ENCODE assay signal across 13 cellular contexts in genomic region chr1:6365047-6365446, GRCh38. TPM values are rescaled to one million over a fixed set of nuclear protein-coding genes. Genes with fewer than 3 reads are reported as not detected.
DNase-seq lines count a peak whose midpoint lies in the region; ATAC-seq, FAIRE-seq and TF ChIP-seq lines count a peak whose summit lies in the region.
"Had no signal": no experiment of that assay in that cellular context is flagged by ENCODE, and none has a peak within 500 bp of the region (broad histone marks: within the 10 kb centered on the region; RNA-seq: fewer than 3 reads in every experiment).

No MANE protein-coding gene starts in this region.

- in situ Hi-C loops in HepG2 (cut with HindIII; ENCODE audit: extremely low pct_ligation_motif_present, low pct_unique_long_range_greater_than_20kb): no loop called here

- POLR2A ChIA-PET in CD8-positive, alpha-beta T cell (lab: Charles Lee): no interaction called here
- POLR2A ChIA-PET in HepG2 (lab: Yijun Ruan, JAX): no interaction called here

- ATAC-seq in CD8-positive, alpha-beta T cell: peak; percentile 95
- ATAC-seq in HepG2 (no peak), HG02623 (IDR thresholded peaks at IDR 0.05; ENCODE audit: unreplicated experiment) (no peak), GM21717 (IDR thresholded peaks at IDR 0.05; ENCODE audit: unreplicated experiment) (no peak)

- no peak overlapping the region for H3K4me2 ChIP-seq in HepG2 (ENCODE audit: low read depth, low read length)

- no peak overlapping the region for H2AFZ ChIP-seq in HepG2 (ENCODE audit: low read length)

- FAIRE-seq in HepG2 (lab: Jason Lieb, UNC): peak; percentile 28

- TF ChIP-seq POLR2A in HepG2 (IDR thresholded peaks at IDR 0.05; ENCODE audit: insufficient read depth in 1 of 2, low read depth in 2 of 2, low read length in 2 of 2): no peak
- no peak for TF ChIP-seq POLR2A in stomach (IDR thresholded peaks at IDR 0.05)

- H3K79me2 ChIP-seq in HepG2 (ENCODE audit: insufficient read depth, low read length): no peaks in the 10 kb centered on the region

- intact Hi-C loops in CD8-positive, alpha-beta T cell (cut with DNase I, micrococcal nuclease): no loop called here
- intact Hi-C loops in HepG2 (cut with micrococcal nuclease; ENCODE audit: unreplicated experiment) (loop anchor here (10.0 kb wide), 1 partner anchor 1120 kb away; no protein-coding TSS in a partner anchor), stomach (cut with DNase I; ENCODE audit: low total_unique reads) (no loop called here)

- no peaks in the 10 kb centered on the region for H3K9me3 ChIP-seq in CD8-positive, alpha-beta T cell (ENCODE audit: low read length)
- H3K9me3 ChIP-seq in HepG2 (ENCODE audit: low read length) (no peaks in the 10 kb centered on the region), stomach (no peaks in the 10 kb centered on the region)
- H3K9me3 ChIP-seq: breast epithelium had no signal

- CTCF ChIA-PET in CD8-positive, alpha-beta T cell (lab: Charles Lee): interaction anchor here (5.8 kb wide), 1 partner anchor 39 kb away, joined by 110 read pairs; no protein-coding TSS in a partner anchor
- CTCF ChIA-PET in HepG2 (lab: Yijun Ruan, JAX; ENCODE audit: low intra/inter-chr PET ratio, low total read pairs): no interaction called here

- H3K36me3 Mint-ChIP-seq in CD8-positive, alpha-beta T cell: no peaks in the 10 kb centered on the region

- peak overlapping the region; percentile 12 for H3K27ac ChIP-seq in CD8-positive, alpha-beta T cell (ENCODE audit: low read depth, low read length)
- H3K27ac ChIP-seq in HepG2 (ENCODE audit: extremely low read length, insufficient read depth, low read length) (no peak overlapping the region), stomach (no peak overlapping the region)
- H3K27ac ChIP-seq: breast epithelium had no signal

- peak overlapping the region; percentile 35 for H3K4me3 Mint-ChIP-seq in CD8-positive, alpha-beta T cell

- H3K27ac Mint-ChIP-seq in CD8-positive, alpha-beta T cell: peak overlapping the region; percentile 46

- H3K4me3 ChIP-seq in CD8-positive, alpha-beta T cell (ENCODE audit: low read depth, low read length): no peak overlapping the region
- H3K4me3 ChIP-seq in HepG2 (replicated peaks in 1 of 3; ENCODE audit: insufficient read depth in 1 of 3, low read depth in 2 of 3, low read length in 3 of 3) (no peak overlapping the region), H7 (ENCODE audit: insufficient read depth, low read depth, low read length) (no peak overlapping the region), stomach (no peak overlapping the region)
- H3K4me3 ChIP-seq: breast epithelium had no signal

- H3K27me3 Mint-ChIP-seq in CD8-positive, alpha-beta T cell (ENCODE audit: low read depth): no peaks in the 10 kb centered on the region

- peaks cover 40% of the 10 kb centered on the region for H3K4me1 ChIP-seq in CD8-positive, alpha-beta T cell (ENCODE audit: insufficient read depth, low read length)
- H3K4me1 ChIP-seq in HepG2 (ENCODE audit: insufficient read depth, low read length) (peaks cover 29% of the 10 kb centered on the region), stomach (peaks cover 13 to 48% (median 36%) of the 10 kb centered on the region in 4 donors)
- H3K4me1 ChIP-seq: breast epithelium had no signal

- H3K27me3 ChIP-seq in CD8-positive, alpha-beta T cell (ENCODE audit: insufficient read depth, low read length): no peaks in the 10 kb centered on the region
- H3K27me3 ChIP-seq in HepG2 (ENCODE audit: control insufficient read depth in 1 of 2, insufficient read depth in 2 of 2, low read length in 2 of 2) (no peaks in the 10 kb centered on the region), H7 (ENCODE audit: control insufficient read depth, insufficient read depth, low read length) (no peaks in the 10 kb centered on the region), stomach (no peaks in the 10 kb centered on the region)
- H3K27me3 ChIP-seq: breast epithelium had no signal

- no peaks in the 10 kb centered on the region for H3K36me3 ChIP-seq in CD8-positive, alpha-beta T cell (ENCODE audit: insufficient read depth, low read length)
- H3K36me3 ChIP-seq in HepG2 (replicated peaks in 1 of 2; ENCODE audit: control insufficient read depth in 1 of 2, insufficient read depth in 2 of 2, low read length in 2 of 2) (no peaks in the 10 kb centered on the region), H7 (replicated peaks; ENCODE audit: control insufficient read depth, insufficient read depth, low read length) (no peaks in the 10 kb centered on the region; the same call in 1 of the 2 replicates), stomach (no peaks in the 10 kb centered on the region)
- H3K36me3 ChIP-seq: breast epithelium had no signal

- TF ChIP-seq EP300 in HepG2 (IDR thresholded peaks at IDR 0.05; ENCODE audit: low read depth in 2 of 2, low read length in 2 of 2) (no peak), HepG2 (CRISPR knock-in tag; IDR thresholded peaks at IDR 0.05; ENCODE audit: borderline replicate concordance) (no peak), stomach (IDR thresholded peaks at IDR 0.05) (no peak)

- peak in 5 of 7 experiments; percentile 17 to 75 (median 57) for DNase-seq in CD8-positive, alpha-beta T cell
- peak in 3 of 5 donors; percentile 30 to 41 (median 38) for DNase-seq in T-helper 1 cell
- DNase-seq in activated gamma-delta T cell treated with anti-CD3 and anti-CD28 coated beads, Interleukin-2, amount 50 U/mL, for 16 hours (ENCODE audit: low read depth): peak; percentile 28
- no peak for DNase-seq in HepG2 (ENCODE audit: low spot score)
- DNase-seq in H7: no peak
- no peak for DNase-seq in stomach
- DNase-seq: activated CD4-positive, CD25-positive, alpha-beta regulatory T cell treated with anti-CD3 and anti-CD28 coated beads, Interleukin-2, amount 50 U/mL, for 72 hours; EL; NCI-H2171 treated with DMSO at 0.1 percent for 48 hours had no signal

- H4K20me1 ChIP-seq in HepG2 (ENCODE audit: insufficient read depth, low read length): no peaks in the 10 kb centered on the region

- 74% methylated on average over 5 of the region's 5 CpGs for WGBS in HepG2 (ENCODE audit: low lambda C conversion rate)
- WGBS in stomach, 5 donors: 68 to 79% (median 75%) methylated on average over 5 of the region's 5 CpGs

- no peak overlapping the region for H3K9ac ChIP-seq in HepG2 (ENCODE audit: insufficient read depth, low read depth, low read length)

- H3K4me1 Mint-ChIP-seq in CD8-positive, alpha-beta T cell (ENCODE audit: low read depth): peaks cover 26% of the 10 kb centered on the region

- H3K9me3 Mint-ChIP-seq in CD8-positive, alpha-beta T cell: no peaks in the 10 kb centered on the region

- no peak for TF ChIP-seq CTCF in CD8-positive, alpha-beta T cell (IDR thresholded peaks at IDR 0.05)
- no peak for TF ChIP-seq CTCF in HepG2 (CRISPR knock-in tag; IDR thresholded peaks at IDR 0.05)
- TF ChIP-seq CTCF in stomach (IDR thresholded peaks at IDR 0.05): no peak

- BruUV-seq in HepG2 (replicated peaks; lab: Mats Ljungman, UMichigan): no TSS peak

- no peak for TF ChIP-seq RAD21 in HepG2 (CRISPR knock-in tag; IDR thresholded peaks at IDR 0.05)

RNA-seq across cellular contexts. Expression of gene ACOT7, which starts 28.5 kb away (rescaled TPM):
- 1 to 10 TPM; 2.8 to 3.1 TPM for total RNA-seq in CD8-positive, alpha-beta T cell
- 33.0 and 43.2 TPM in 2 replicates for total RNA-seq in HepG2 (2016; rRNA removed; fragmentation: Illumina TruSeq; extraction: Trizol)
- total RNA-seq in HepG2 (2016; cell fraction: cytosol; rRNA removed; fragmentation: Illumina TruSeq; extraction: Trizol; ENCODE audit: low read depth): 11.5 and 12.1 TPM in 2 replicates
- 34.5 and 39.6 TPM in 2 replicates for total RNA-seq in HepG2 (2016; cell fraction: insoluble cytoplasmic fraction; rRNA removed; fragmentation: Illumina TruSeq; extraction: Trizol)
- 19.5 and 22.7 TPM in 2 replicates for total RNA-seq in HepG2 (2016; cell fraction: membrane; rRNA removed; fragmentation: Illumina TruSeq; extraction: Trizol)
- total RNA-seq in HepG2 (2016; cell fraction: nucleus; rRNA removed; fragmentation: Illumina TruSeq; extraction: Trizol): 16.0 and 18.3 TPM in 2 replicates
- polyA plus RNA-seq in HepG2 (2011; rRNA removed): 47.6 and 55.8 TPM in 2 replicates
- 41.0 and 59.2 TPM in 2 replicates for polyA plus RNA-seq in HepG2 (2011; cell fraction: cytosol; rRNA removed)
- 29.4 and 30.1 TPM in 2 replicates for polyA plus RNA-seq in HepG2 (2011; cell fraction: nucleus; rRNA removed)
- 30.1 and 36.4 TPM in 2 replicates for polyA plus RNA-seq in HepG2 (2012)
- polyA plus RNA-seq in HepG2 (2016; cell fraction: cytosol; fragmentation: Illumina TruSeq; extraction: Trizol; ENCODE audit: low read depth): 25.5 and 27.1 TPM in 2 replicates
- 80.5 and 96.2 TPM in 2 replicates for polyA plus RNA-seq in HepG2 (2016; cell fraction: insoluble cytoplasmic fraction; fragmentation: Illumina TruSeq; extraction: Trizol; ENCODE audit: low read depth)
- 36.8 and 37.9 TPM in 2 replicates for polyA plus RNA-seq in HepG2 (2016; cell fraction: membrane; fragmentation: Illumina TruSeq; extraction: Trizol; ENCODE audit: low read depth)
- polyA plus RNA-seq in HepG2 (2016; cell fraction: nucleus; fragmentation: Illumina TruSeq; extraction: Trizol; ENCODE audit: insufficient read depth, low read depth): 47.6 and 48.4 TPM in 2 replicates
- polyA minus RNA-seq in HepG2 (2011; rRNA and poly(A)+ RNA removed; ENCODE audit: low replicate concordance): 55.4 and 66.9 TPM in 2 replicates
- polyA minus RNA-seq in HepG2 (2011; cell fraction: cytosol; rRNA and poly(A)+ RNA removed): 14.3 and 18.7 TPM in 2 replicates
- polyA minus RNA-seq in HepG2 (2011; cell fraction: nucleus; rRNA and poly(A)+ RNA removed): 8.0 and 8.6 TPM in 2 replicates
- total RNA-seq in H7 (2014; rRNA removed; shearing (Covaris generic)): 68.9 and 76.3 TPM in 2 replicates
- total RNA-seq in stomach: 10 to 100 TPM in 3 of 5 donors, 1 to 10 TPM in 1, not detected in 1; 9.4 to 69.8 (median 22.6) TPM
- 10 to 100 TPM; 17.7 to 26.3 (median 19.4) TPM for polyA plus RNA-seq in stomach

RNA-seq across cellular contexts. Expression of gene HES2, which starts 54.7 kb away (rescaled TPM):
- total RNA-seq in CD8-positive, alpha-beta T cell: not detected
- total RNA-seq in HepG2 (2016; rRNA removed; fragmentation: Illumina TruSeq; extraction: Trizol) (0.10 and 0.11 TPM in 2 replicates), stomach (100 to 1,000 TPM in 1 of 5 donors, not detected in 4; 231 TPM)
- total RNA-seq in HepG2 (2016; cell fraction: cytosol; rRNA removed; fragmentation: Illumina TruSeq; extraction: Trizol; ENCODE audit: low read depth): 0.30 TPM in 1 of 2 replicates, not detected in the other
- total RNA-seq in HepG2 (2016; cell fraction: insoluble cytoplasmic fraction; rRNA removed; fragmentation: Illumina TruSeq; extraction: Trizol): 0.11 and 0.13 TPM in 2 replicates
- 0.07 and 0.28 TPM in 2 replicates for total RNA-seq in HepG2 (2016; cell fraction: membrane; rRNA removed; fragmentation: Illumina TruSeq; extraction: Trizol)
- 0.12 TPM in 1 of 2 replicates, not detected in the other for total RNA-seq in HepG2 (2016; cell fraction: nucleus; rRNA removed; fragmentation: Illumina TruSeq; extraction: Trizol)
- polyA plus RNA-seq in HepG2 (2011; rRNA removed) (0.13 and 0.17 TPM in 2 replicates), stomach (10 to 100 TPM in 1 of 3 donors, not detected in 2; 18.4 TPM)
- 0.09 and 0.15 TPM in 2 replicates for polyA plus RNA-seq in HepG2 (2011; cell fraction: cytosol; rRNA removed)
- 0.06 and 0.10 TPM in 2 replicates for polyA plus RNA-seq in HepG2 (2011; cell fraction: nucleus; rRNA removed)
- not detected in 2 replicates for polyA plus RNA-seq in HepG2 (2012)
- not detected in 2 replicates for polyA plus RNA-seq in HepG2 (2016; cell fraction: cytosol; fragmentation: Illumina TruSeq; extraction: Trizol; ENCODE audit: low read depth)
- 0.05 TPM in 1 of 2 replicates, not detected in the other for polyA plus RNA-seq in HepG2 (2016; cell fraction: insoluble cytoplasmic fraction; fragmentation: Illumina TruSeq; extraction: Trizol; ENCODE audit: low read depth)
- 0.03 TPM in 1 of 2 replicates, not detected in the other for polyA plus RNA-seq in HepG2 (2016; cell fraction: membrane; fragmentation: Illumina TruSeq; extraction: Trizol; ENCODE audit: low read depth)
- 0.11 and 0.14 TPM in 2 replicates for polyA plus RNA-seq in HepG2 (2016; cell fraction: nucleus; fragmentation: Illumina TruSeq; extraction: Trizol; ENCODE audit: insufficient read depth, low read depth)
- polyA minus RNA-seq in HepG2 (2011; rRNA and poly(A)+ RNA removed; ENCODE audit: low replicate concordance): 0.02 and 1.8 TPM in 2 replicates
- polyA minus RNA-seq in HepG2 (2011; cell fraction: cytosol; rRNA and poly(A)+ RNA removed): not detected in 2 replicates
- polyA minus RNA-seq in HepG2 (2011; cell fraction: nucleus; rRNA and poly(A)+ RNA removed): 0.25 TPM in 1 of 2 replicates, not detected in the other
- total RNA-seq in H7 (2014; rRNA removed; shearing (Covaris generic)): 0.04 and 0.62 TPM in 2 replicates

RNA-seq across cellular contexts. Expression of gene ESPN, which starts 59.5 kb away (rescaled TPM):
- total RNA-seq in CD8-positive, alpha-beta T cell: 1 to 10 TPM; 2.7 to 5.5 TPM
- total RNA-seq in HepG2 (2016; rRNA removed; fragmentation: Illumina TruSeq; extraction: Trizol): 38.5 and 48.6 TPM in 2 replicates
- 15.9 and 20.3 TPM in 2 replicates for total RNA-seq in HepG2 (2016; cell fraction: cytosol; rRNA removed; fragmentation: Illumina TruSeq; extraction: Trizol; ENCODE audit: low read depth)
- 39.4 and 50.9 TPM in 2 replicates for total RNA-seq in HepG2 (2016; cell fraction: insoluble cytoplasmic fraction; rRNA removed; fragmentation: Illumina TruSeq; extraction: Trizol)
- 30.5 and 39.8 TPM in 2 replicates for total RNA-seq in HepG2 (2016; cell fraction: membrane; rRNA removed; fragmentation: Illumina TruSeq; extraction: Trizol)
- total RNA-seq in HepG2 (2016; cell fraction: nucleus; rRNA removed; fragmentation: Illumina TruSeq; extraction: Trizol): 25.3 and 27.5 TPM in 2 replicates
- polyA plus RNA-seq in HepG2 (2011; rRNA removed): 54.2 and 70.4 TPM in 2 replicates
- polyA plus RNA-seq in HepG2 (2011; cell fraction: cytosol; rRNA removed): 65.1 and 100 TPM in 2 replicates
- 169 and 184 TPM in 2 replicates for polyA plus RNA-seq in HepG2 (2011; cell fraction: nucleus; rRNA removed)
- 112 and 113 TPM in 2 replicates for polyA plus RNA-seq in HepG2 (2012)
- polyA plus RNA-seq in HepG2 (2016; cell fraction: cytosol; fragmentation: Illumina TruSeq; extraction: Trizol; ENCODE audit: low read depth): 30.4 and 34.2 TPM in 2 replicates
- 72.8 and 91.0 TPM in 2 replicates for polyA plus RNA-seq in HepG2 (2016; cell fraction: insoluble cytoplasmic fraction; fragmentation: Illumina TruSeq; extraction: Trizol; ENCODE audit: low read depth)
- 46.8 and 50.8 TPM in 2 replicates for polyA plus RNA-seq in HepG2 (2016; cell fraction: membrane; fragmentation: Illumina TruSeq; extraction: Trizol; ENCODE audit: low read depth)
- 64.4 and 66.2 TPM in 2 replicates for polyA plus RNA-seq in HepG2 (2016; cell fraction: nucleus; fragmentation: Illumina TruSeq; extraction: Trizol; ENCODE audit: insufficient read depth, low read depth)
- polyA minus RNA-seq in HepG2 (2011; rRNA and poly(A)+ RNA removed; ENCODE audit: low replicate concordance): 1.7 and 92.7 TPM in 2 replicates
- 102 and 107 TPM in 2 replicates for polyA minus RNA-seq in HepG2 (2011; cell fraction: cytosol; rRNA and poly(A)+ RNA removed)
- 35.1 and 39.9 TPM in 2 replicates for polyA minus RNA-seq in HepG2 (2011; cell fraction: nucleus; rRNA and poly(A)+ RNA removed)
- total RNA-seq in H7 (2014; rRNA removed; shearing (Covaris generic)): 8.7 and 9.3 TPM in 2 replicates
- total RNA-seq in stomach: 10 to 100 TPM in 1 of 5 donors, 1 to 10 TPM in 2, not detected in 2; 1.8 to 68.4 (median 4.9) TPM
- 10 to 100 TPM in 1 of 3 donors, 1 to 10 TPM in 2; 1.5 to 18.0 (median 4.7) TPM for polyA plus RNA-seq in stomach
- total RNA-seq: epithelial cell of proximal tubule had no signal

Comparison
In these comparisons a context has a peak if more than half of its experiments do, and no peak if none do; other contexts are left out.
1. DNase-seq: peak in CD8-positive, alpha-beta T cell (5 of 7), T-helper 1 cell (3 of 5) and activated gamma-delta T cell treated with anti-CD3 and anti-CD28 coated beads, Interleukin-2, amount 50 U/mL, for 16 hours (single experiment); none in HepG2 (single experiment), H7 (single experiment) and stomach (single experiment).